ENCODE assay signal across 16 cellular contexts in genomic region chr5:113213551-113213971, GRCh38.
A peak's percentile ranks its signal among the peaks of the same experiment; 100 is the strongest.
DNase-seq lines count a peak whose midpoint lies in the region; ATAC-seq and TF ChIP-seq lines count a peak whose summit lies in the region.
"Had no signal": no experiment of that assay in that cellular context is flagged by ENCODE, and none has a peak within 500 bp of the region (broad histone marks: within the 10 kb centered on the region; RNA-seq: fewer than 3 reads in every experiment).

No MANE protein-coding gene starts in this region.

- DNase-seq in cardiac muscle cell (ENCODE audit: low read depth in 1 of 2, low spot score in 1 of 2) = no peak
- no peak for DNase-seq in right cardiac atrium
- peak; percentile 54 for DNase-seq in astrocyte of the spinal cord (ENCODE audit: low read depth, low spot score)
- DNase-seq in upper lobe of right lung = no peak
- no peak for DNase-seq in NCI-H1436 (lab: John Stamatoyannopoulos, UW)
- DNase-seq: DMS153, NCI-H1048, sigmoid colon, tibial artery had no signal

- TF ChIP-seq CTCF in cardiac muscle cell (IDR thresholded peaks at IDR 0.05; ENCODE audit: low read depth, low read length) = no peak
- no peak for TF ChIP-seq CTCF in astrocyte of the spinal cord (IDR thresholded peaks at IDR 0.05; ENCODE audit: low read depth, low read length)
- no peak for TF ChIP-seq CTCF in upper lobe of right lung (IDR thresholded peaks at IDR 0.05)

- ATAC-seq in right cardiac atrium (no peak), HG03432 (IDR thresholded peaks at IDR 0.05; ENCODE audit: unreplicated experiment) (peak; percentile 66), upper lobe of right lung (peak; percentile 47), HG03135 (IDR thresholded peaks at IDR 0.05; ENCODE audit: unreplicated experiment) (no peak), GM19395 (IDR thresholded peaks at IDR 0.05; ENCODE audit: unreplicated experiment) (no peak)
- ATAC-seq: A549; activated T-helper 17 cell treated with anti-CD3 and anti-CD28 coated beads, Interleukin-2, amount 50 U/mL, for 72 hours; HCT116 had no signal

- H3K4me1 ChIP-seq in cardiac muscle cell (ENCODE audit: low read depth) (peaks cover 88% of the 10 kb centered on the region), right cardiac atrium (ENCODE audit: control insufficient read depth, insufficient read depth, low read length) (peaks cover 22% of the 10 kb centered on the region), upper lobe of right lung (peaks cover 12% of the 10 kb centered on the region)
- H3K4me1 ChIP-seq: A549 had no signal

- 57% methylated on average over 6 of the region's 6 CpGs for WGBS in right cardiac atrium

- in situ Hi-C loops in astrocyte of the spinal cord (cut with HindIII; ENCODE audit: low sequenced_read_pairs) = no loop called here

- H3K4me3 ChIP-seq in cardiac muscle cell = no peak overlapping the region
- H3K4me3 ChIP-seq in right cardiac atrium (ENCODE audit: low read length) = no peak overlapping the region
- H3K4me3 ChIP-seq in astrocyte of the spinal cord (ENCODE audit: low read depth, low read length) = no peak overlapping the region
- H3K4me3 ChIP-seq in upper lobe of right lung = no peak overlapping the region
- H3K4me3 ChIP-seq: A549, sigmoid colon, tibial artery had no signal

- H3K27me3 ChIP-seq in cardiac muscle cell (no peaks in the 10 kb centered on the region), right cardiac atrium (ENCODE audit: control insufficient read depth, insufficient read depth) (no peaks in the 10 kb centered on the region), upper lobe of right lung (no peaks in the 10 kb centered on the region)
- H3K27me3 ChIP-seq: sigmoid colon, tibial artery had no signal

- H3K9me3 ChIP-seq in cardiac muscle cell (ENCODE audit: low read depth) (no peaks in the 10 kb centered on the region), right cardiac atrium (ENCODE audit: control insufficient read depth, low read length) (no peaks in the 10 kb centered on the region), upper lobe of right lung (no peaks in the 10 kb centered on the region)
- H3K9me3 ChIP-seq: A549, sigmoid colon, tibial artery had no signal

- H3K36me3 ChIP-seq in cardiac muscle cell (no peaks in the 10 kb centered on the region), upper lobe of right lung (no peaks in the 10 kb centered on the region)
- H3K36me3 ChIP-seq: sigmoid colon, tibial artery had no signal

- H3K27ac ChIP-seq in cardiac muscle cell = peak overlapping the region; percentile 85
- H3K27ac ChIP-seq in right cardiac atrium (ENCODE audit: low read length) = no peak overlapping the region
- H3K27ac ChIP-seq in upper lobe of right lung = no peak overlapping the region
- H3K27ac ChIP-seq: A549, HL-60, sigmoid colon, tibial artery had no signal

- intact Hi-C loops in right cardiac atrium (cut with DNase I) (loop anchor here in 1 of 4 donors (10.0 kb wide), 1 partner anchor 81 kb away; no protein-coding TSS in a partner anchor), upper lobe of right lung (cut with DNase I) (no loop called here)

Comparison
In these comparisons a context has a peak if more than half of its experiments do, and no peak if none do; other contexts are left out.
1. ATAC-seq: peak in HG03432 (single experiment) and upper lobe of right lung (single experiment); none in right cardiac atrium (0 of 2), HG03135 (single experiment) and GM19395 (single experiment).